In genomic region chr1:87147851-87148250, GRCh38 we compare ENCODE assay signal across 25 cellular contexts.
"Had no signal": no experiment of that assay in that cellular context is flagged by ENCODE, and none has a peak within 500 bp of the region (broad histone marks: within the 10 kb centered on the region; RNA-seq: fewer than 3 reads in every experiment).

No MANE protein-coding gene starts in this region.

- H3K4me3 ChIP-seq: colonic mucosa, coronary artery, dorsolateral prefrontal cortex, esophagus muscularis mucosa, esophagus squamous epithelium, gastrocnemius medialis, gastroesophageal sphincter, heart left ventricle, heart right ventricle had no signal

- DNase-seq: colonic mucosa; cortex of kidney; dermis blood vessel endothelial cell; dorsolateral prefrontal cortex; effector CD4-positive, alpha-beta T cell; effector CD8-positive, alpha-beta T cell; effector memory CD4-positive, alpha-beta T cell; effector memory CD8-positive, alpha-beta T cell; endodermal cell; erythroblast; esophagus squamous epithelium; foreskin fibroblast; foreskin keratinocyte; foreskin melanocyte; gastrocnemius medialis; glutamatergic neuron; head of caudate nucleus; heart left ventricle; heart right ventricle had no signal

- H3K9me3 ChIP-seq: colonic mucosa, esophagus muscularis mucosa, esophagus squamous epithelium, gastrocnemius medialis, gastroesophageal sphincter, heart left ventricle, heart right ventricle had no signal

- H3K36me3 ChIP-seq: colonic mucosa, esophagus muscularis mucosa, esophagus squamous epithelium, gastrocnemius medialis, gastroesophageal sphincter, heart right ventricle had no signal

- H3K27ac ChIP-seq: colonic mucosa, coronary artery, dorsolateral prefrontal cortex, epithelial cell of prostate, foreskin keratinocyte, gastrocnemius medialis, heart left ventricle had no signal

- H3K27me3 ChIP-seq: colonic mucosa, dorsolateral prefrontal cortex, esophagus muscularis mucosa, esophagus squamous epithelium, foreskin keratinocyte, gastrocnemius medialis, gastroesophageal sphincter, heart left ventricle, heart right ventricle had no signal

- H3K4me1 ChIP-seq: colonic mucosa, gastrocnemius medialis had no signal

- ATAC-seq: effector memory CD8-positive, alpha-beta T cell; esophagus mucosa; foreskin keratinocyte; gastrocnemius medialis; gastroesophageal sphincter; heart left ventricle; heart right ventricle had no signal

- H3K9me3 Mint-ChIP-seq: dendritic cell treated with granulocyte-macrophage colony-stimulating factor and Interleukin-4, amounts not matched to agents 40 ng/mL and 50 ng/mL, for 4 days; effector memory CD8-positive, alpha-beta T cell; endodermal cell had no signal

- H3K4me3 Mint-ChIP-seq: effector memory CD8-positive, alpha-beta T cell; endodermal cell had no signal

- H3K27ac Mint-ChIP-seq: effector memory CD8-positive, alpha-beta T cell; endodermal cell had no signal
